ENCODE assay signal across 10 cellular contexts in the genomic region with DNA sequence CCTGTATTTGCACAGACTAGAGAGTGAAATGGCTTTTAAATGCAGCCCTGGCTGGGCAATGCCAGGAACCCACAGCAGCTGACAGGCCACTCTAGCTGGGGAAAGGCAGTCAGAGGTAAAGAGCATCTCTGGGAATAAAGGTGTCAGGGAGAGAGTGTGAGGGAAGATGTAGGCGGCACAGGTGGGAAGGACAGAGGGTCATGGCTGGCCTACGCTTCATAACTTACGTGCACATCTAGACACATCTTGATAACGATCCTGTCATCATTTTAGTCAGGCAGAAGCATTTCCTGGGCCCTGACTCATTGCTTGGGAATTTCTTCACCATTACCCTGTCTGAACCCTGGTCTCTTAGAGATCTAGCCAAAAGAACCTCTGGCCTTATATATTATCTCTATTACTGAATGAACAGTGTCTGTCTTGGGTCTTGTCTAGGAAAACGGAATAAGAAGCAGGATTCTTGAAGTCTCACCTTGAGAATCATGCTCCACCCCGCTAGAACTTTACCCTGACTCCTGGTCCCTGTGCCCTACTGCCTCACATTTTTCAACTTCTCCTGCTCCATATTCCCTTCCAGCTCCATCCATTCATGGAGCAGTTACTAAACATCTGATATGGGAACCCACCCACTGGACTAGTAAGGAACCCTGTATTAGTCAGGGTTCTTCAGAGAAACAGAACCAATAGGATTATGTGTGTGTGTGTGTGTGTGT.
DNase-seq lines count a peak whose midpoint lies in the region; ATAC-seq and TF ChIP-seq lines count a peak whose summit lies in the region.
"Had no signal": no experiment of that assay in that cellular context is flagged by ENCODE, and none has a peak within 500 bp of the region (broad histone marks: within the 10 kb centered on the region; RNA-seq: fewer than 3 reads in every experiment).

No MANE protein-coding gene starts in this region.

- H3K27me3 ChIP-seq in RWPE2 (ENCODE audit: insufficient read depth, poor library complexity, severe bottlenecking): no peaks in the 10 kb centered on the region

- no peaks in the 10 kb centered on the region for H3K27me3 Mint-ChIP-seq in activated T-cell treated with anti-CD3 and anti-CD28 coated beads, Interleukin-2, amount 50 U/mL, for 4 hours (ENCODE audit: low read depth)
- no peaks in the 10 kb centered on the region for H3K27me3 Mint-ChIP-seq in stimulated activated naive B cell treated with anti-CD40 and anti-IgM and Interleukin-4, amounts not matched to agents 10 μg/mL and 1 μg/mL and 100 μg/mL, for 72 hours

- no peaks in the 10 kb centered on the region for H3K9me3 Mint-ChIP-seq in activated T-cell treated with anti-CD3 and anti-CD28 coated beads, Interleukin-2, amount 50 U/mL, for 4 hours
- H3K9me3 Mint-ChIP-seq in stimulated activated naive B cell treated with anti-CD40 and anti-IgM and Interleukin-4, amounts not matched to agents 10 μg/mL and 1 μg/mL and 100 μg/mL, for 72 hours: no peaks in the 10 kb centered on the region

- H3K4me3 ChIP-seq in RWPE2 (ENCODE audit: severe bottlenecking): no peak overlapping the region

- no peaks in the 10 kb centered on the region for H3K9me3 ChIP-seq in RWPE2 (ENCODE audit: severe bottlenecking)

- peaks cover 47% of the 10 kb centered on the region for H3K4me1 ChIP-seq in RWPE2 (ENCODE audit: insufficient read depth, poor library complexity, severe bottlenecking)

- H3K36me3 ChIP-seq in RWPE2 (ENCODE audit: low read depth): no peaks in the 10 kb centered on the region

- no peak overlapping the region for H3K4me3 Mint-ChIP-seq in activated T-cell treated with anti-CD3 and anti-CD28 coated beads, Interleukin-2, amount 50 U/mL, for 4 hours
- H3K4me3 Mint-ChIP-seq in stimulated activated naive B cell treated with anti-CD40 and anti-IgM and Interleukin-4, amounts not matched to agents 10 μg/mL and 1 μg/mL and 100 μg/mL, for 72 hours: no peak overlapping the region

- H3K4me1 Mint-ChIP-seq in activated T-cell treated with anti-CD3 and anti-CD28 coated beads, Interleukin-2, amount 50 U/mL, for 4 hours (ENCODE audit: low read depth): peaks cover 22% of the 10 kb centered on the region
- peaks cover 11 to 25% of the 10 kb centered on the region in 2 donors for H3K4me1 Mint-ChIP-seq in stimulated activated naive B cell treated with anti-CD40 and anti-IgM and Interleukin-4, amounts not matched to agents 10 μg/mL and 1 μg/mL and 100 μg/mL, for 72 hours

- CTCF ChIA-PET in GM10248 (lab: Yijun Ruan, JAX): no interaction called here

- DNase-seq in activated T-cell treated with anti-CD3 and anti-CD28 coated beads, Interleukin-2, amount 50 U/mL, for 4 hours: no peak
- DNase-seq in activated T-cell treated with anti-CD3 and anti-CD28 coated beads, Interleukin-2, amount 50 U/mL, for 1 hour: no peak
- DNase-seq in RWPE2 (ENCODE audit: low spot score) (peak; percentile 85), fibroblast of gingiva (ENCODE audit: low read depth) (peak; percentile 57), GM10248 (ENCODE audit: extremely low spot score) (no peak)
- no peak for DNase-seq in stimulated activated naive B cell treated with anti-CD40 and anti-IgM and Interleukin-4, amounts not matched to agents 10 μg/mL and 1 μg/mL and 100 μg/mL, for 72 hours
- no peak for DNase-seq in central memory CD4-positive, alpha-beta T cell
- DNase-seq: activated CD8-positive, alpha-beta memory T cell treated with anti-CD3 and anti-CD28 coated beads for 24 hours; NCI-H2029 had no signal

- TF ChIP-seq CTCF in RWPE2 (IDR thresholded peaks at IDR 0.05; ENCODE audit: poor library complexity, severe bottlenecking) (no peak), GM10248 (IDR thresholded peaks at IDR 0.05; ENCODE audit: control extremely low read depth, extremely low read depth, low read depth, missing control alignments) (no peak)

- POLR2A ChIA-PET in GM10248 (lab: Yijun Ruan, JAX): no interaction called here

- H3K27ac Mint-ChIP-seq in stimulated activated naive B cell treated with anti-CD40 and anti-IgM and Interleukin-4, amounts not matched to agents 10 μg/mL and 1 μg/mL and 100 μg/mL, for 72 hours: no peak overlapping the region

- peak; percentile 35 to 55 for ATAC-seq in activated T-cell treated with anti-CD3 and anti-CD28 coated beads, Interleukin-2, amount 50 U/mL, for 4 hours
- peak; percentile 92 for ATAC-seq in RWPE2 (ENCODE audit: low read depth)
- ATAC-seq in stimulated activated naive B cell treated with anti-CD40 and anti-IgM and Interleukin-4, amounts not matched to agents 10 μg/mL and 1 μg/mL and 100 μg/mL, for 72 hours (replicated peaks): peak; percentile 10 to 31
- ATAC-seq in HG02884 (IDR thresholded peaks at IDR 0.05; ENCODE audit: unreplicated experiment): no peak

- H3K36me3 Mint-ChIP-seq in activated T-cell treated with anti-CD3 and anti-CD28 coated beads, Interleukin-2, amount 50 U/mL, for 4 hours (ENCODE audit: insufficient read depth): no peaks in the 10 kb centered on the region
- H3K36me3 Mint-ChIP-seq in stimulated activated naive B cell treated with anti-CD40 and anti-IgM and Interleukin-4, amounts not matched to agents 10 μg/mL and 1 μg/mL and 100 μg/mL, for 72 hours: no peaks in the 10 kb centered on the region

- peak overlapping the region; percentile 98 for H3K27ac ChIP-seq in RWPE2 (ENCODE audit: poor library complexity, severe bottlenecking)

Comparison
In these comparisons a context has a peak if more than half of its experiments do, and no peak if none do; other contexts are left out.
1. DNase-seq: peak in RWPE2 (single experiment) and fibroblast of gingiva (single experiment); none in activated T-cell treated with anti-CD3 and anti-CD28 coated beads, Interleukin-2, amount 50 U/mL, for 4 hours (single experiment), activated T-cell treated with anti-CD3 and anti-CD28 coated beads, Interleukin-2, amount 50 U/mL, for 1 hour (single experiment), stimulated activated naive B cell treated with anti-CD40 and anti-IgM and Interleukin-4, amounts not matched to agents 10 μg/mL and 1 μg/mL and 100 μg/mL, for 72 hours (single experiment), central memory CD4-positive, alpha-beta T cell (single experiment) and GM10248 (single experiment).